Comparison of ENCODE assay signal across 9 cellular contexts in the genomic region with DNA sequence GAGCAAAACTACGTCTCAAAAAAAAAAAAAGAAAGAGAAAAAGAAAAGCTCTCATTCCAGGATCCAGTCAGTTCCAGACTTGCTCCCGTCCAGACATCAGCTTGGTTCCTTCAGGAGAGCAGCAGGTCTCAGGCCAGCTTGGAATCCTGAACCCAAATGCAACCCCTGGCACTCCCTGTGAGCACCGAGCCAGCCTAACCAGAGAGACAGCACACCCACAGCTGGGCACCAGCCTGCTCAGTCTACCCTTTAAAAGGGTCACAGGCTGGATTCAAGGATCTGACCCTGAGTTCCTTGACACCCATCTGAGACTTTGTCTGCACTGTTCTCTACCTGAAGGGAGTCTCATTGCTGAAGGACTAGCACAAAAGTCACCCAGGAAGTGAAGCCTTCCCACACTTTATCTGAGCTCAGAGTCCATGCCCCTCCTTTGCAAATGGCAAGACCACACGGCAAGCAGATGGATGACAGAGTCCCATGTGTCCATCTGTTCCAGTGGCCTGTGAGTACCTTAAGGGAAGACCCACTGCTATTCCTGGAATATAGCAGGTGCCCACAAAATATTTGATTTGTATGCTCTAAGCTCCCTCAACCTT. TPM values are rescaled to one million over a fixed set of nuclear protein-coding genes. Genes with fewer than 3 reads are reported as not detected.
DNase-seq lines count a peak whose midpoint lies in the region; TF ChIP-seq lines count a peak whose summit lies in the region.
"Had no signal": no experiment of that assay in that cellular context is flagged by ENCODE, and none has a peak within 500 bp of the region (broad histone marks: within the 10 kb centered on the region; RNA-seq: fewer than 3 reads in every experiment).

No MANE protein-coding gene starts in this region.

- H3K36me3 ChIP-seq in smooth muscle cell (ENCODE audit: low read depth), result no peaks in the 10 kb centered on the region

- H3F3A ChIP-seq in smooth muscle cell (ENCODE audit: low read depth), result no peaks in the 10 kb centered on the region

- peak overlapping the region; percentile 90 for H3K4me3 ChIP-seq in smooth muscle cell

- no peaks in the 10 kb centered on the region for H3K9me3 Mint-ChIP-seq in activated T-cell treated with anti-CD3 and anti-CD28 coated beads, Interleukin-2, amount 50 U/mL, for 24 hours
- no peaks in the 10 kb centered on the region for H3K9me3 Mint-ChIP-seq in activated CD4-positive, alpha-beta memory T cell treated with anti-CD3 and anti-CD28 coated beads for 36 hours
- H3K9me3 Mint-ChIP-seq in glutamatergic neuron (ENCODE audit: unreplicated experiment), result peaks cover 14% of the 10 kb centered on the region

- H3K27me3 Mint-ChIP-seq in activated T-cell treated with anti-CD3 and anti-CD28 coated beads, Interleukin-2, amount 50 U/mL, for 24 hours, result no peaks in the 10 kb centered on the region
- H3K27me3 Mint-ChIP-seq in activated CD4-positive, alpha-beta memory T cell treated with anti-CD3 and anti-CD28 coated beads for 36 hours, result no peaks in the 10 kb centered on the region
- H3K27me3 Mint-ChIP-seq in glutamatergic neuron (ENCODE audit: unreplicated experiment), result peaks cover 15% of the 10 kb centered on the region

- no peak overlapping the region for H3K9ac ChIP-seq in smooth muscle cell (ENCODE audit: low read depth)

- H3K4me1 ChIP-seq in smooth muscle cell (ENCODE audit: low read depth), result peaks cover 12% of the 10 kb centered on the region

- H3K4me1 Mint-ChIP-seq in activated T-cell treated with anti-CD3 and anti-CD28 coated beads, Interleukin-2, amount 50 U/mL, for 24 hours (ENCODE audit: low read depth), result peaks cover 43% of the 10 kb centered on the region
- peaks cover 31% of the 10 kb centered on the region for H3K4me1 Mint-ChIP-seq in activated CD4-positive, alpha-beta memory T cell treated with anti-CD3 and anti-CD28 coated beads for 36 hours (ENCODE audit: low read depth)
- H3K4me1 Mint-ChIP-seq in glutamatergic neuron (ENCODE audit: low read depth, unreplicated experiment), result peaks cover 49% of the 10 kb centered on the region

- peak overlapping the region; percentile 65 for H3K27ac Mint-ChIP-seq in activated T-cell treated with anti-CD3 and anti-CD28 coated beads, Interleukin-2, amount 50 U/mL, for 24 hours
- no peak overlapping the region for H3K27ac Mint-ChIP-seq in activated CD4-positive, alpha-beta memory T cell treated with anti-CD3 and anti-CD28 coated beads for 36 hours
- peak overlapping the region; percentile 82 for H3K27ac Mint-ChIP-seq in glutamatergic neuron (ENCODE audit: unreplicated experiment)

- 87% methylated on average over 4 of the region's 4 CpGs for WGBS in smooth muscle cell (ENCODE audit: low lambda C conversion rate)

- no peak overlapping the region for H3K4me2 ChIP-seq in smooth muscle cell

- H3K27me3 ChIP-seq in smooth muscle cell (ENCODE audit: low read depth), result no peaks in the 10 kb centered on the region

- peaks cover 16% of the 10 kb centered on the region for H4K20me1 ChIP-seq in smooth muscle cell (ENCODE audit: low read depth)

- peak overlapping the region; percentile 86 for H3K4me3 Mint-ChIP-seq in activated T-cell treated with anti-CD3 and anti-CD28 coated beads, Interleukin-2, amount 50 U/mL, for 24 hours
- peak overlapping the region; percentile 81 for H3K4me3 Mint-ChIP-seq in activated CD4-positive, alpha-beta memory T cell treated with anti-CD3 and anti-CD28 coated beads for 36 hours
- H3K4me3 Mint-ChIP-seq in glutamatergic neuron (ENCODE audit: unreplicated experiment), result peak overlapping the region; percentile 96

- no peak for TF ChIP-seq CTCF in glutamatergic neuron (IDR thresholded peaks at IDR 0.05; ENCODE audit: partially characterized antibody, unreplicated experiment)
- TF ChIP-seq CTCF in smooth muscle cell (IDR thresholded peaks at IDR 0.05; ENCODE audit: borderline replicate concordance, insufficient read depth, poor library complexity, severe bottlenecking), result no peak

- intact Hi-C loops in activated CD4-positive, alpha-beta memory T cell treated with anti-CD3 and anti-CD28 coated beads for 36 hours (cut with micrococcal nuclease), result loop anchor here (2.0 to 5.0 kb wide), 2 partner anchors 343 to 548 kb away; partner anchors contain the start of genes CEP89 and FAAP24

- H3K9me3 ChIP-seq in smooth muscle cell (replicated peaks; ENCODE audit: low read depth), result no peaks in the 10 kb centered on the region

- DNase-seq in activated T-cell treated with anti-CD3 and anti-CD28 coated beads, Interleukin-2, amount 50 U/mL, for 24 hours, result no peak
- DNase-seq in activated T-cell treated with anti-CD3 and anti-CD28 coated beads, Interleukin-2, amount 50 U/mL, for 48 hours, result no peak
- DNase-seq in activated CD4-positive, alpha-beta memory T cell treated with anti-CD3 and anti-CD28 coated beads for 36 hours, result no peak
- no peak for DNase-seq in glutamatergic neuron
- DNase-seq in smooth muscle cell (lab: John Stamatoyannopoulos, UW; ENCODE audit: unreplicated experiment), result no peak
- DNase-seq in SHP77 (lab: John Stamatoyannopoulos, UW), result no peak
- DNase-seq in NCI-H1436 (lab: John Stamatoyannopoulos, UW), result no peak
- DNase-seq in medulla oblongata (ENCODE audit: extremely low spot score), result no peak
- DNase-seq: activated effector memory CD4-positive, alpha-beta T cell treated with Interleukin-2 at 50 U/mL for 16 hours had no signal

- H3K27ac ChIP-seq in smooth muscle cell (ENCODE audit: low read depth), result no peak overlapping the region

- POLR2A ChIA-PET in activated CD4-positive, alpha-beta memory T cell treated with anti-CD3 and anti-CD28 coated beads for 36 hours (lab: Charles Lee), result no interaction called here

- H2AFZ ChIP-seq in smooth muscle cell (ENCODE audit: low read depth), result no peak overlapping the region

- H3K79me2 ChIP-seq in smooth muscle cell (ENCODE audit: low read depth), result no peaks in the 10 kb centered on the region

- H3K36me3 Mint-ChIP-seq in activated T-cell treated with anti-CD3 and anti-CD28 coated beads, Interleukin-2, amount 50 U/mL, for 24 hours (ENCODE audit: low read depth), result peaks cover 2% of the 10 kb centered on the region
- H3K36me3 Mint-ChIP-seq in activated CD4-positive, alpha-beta memory T cell treated with anti-CD3 and anti-CD28 coated beads for 36 hours, result no peaks in the 10 kb centered on the region
- no peaks in the 10 kb centered on the region for H3K36me3 Mint-ChIP-seq in glutamatergic neuron (ENCODE audit: unreplicated experiment)

- CTCF ChIA-PET in activated CD4-positive, alpha-beta memory T cell treated with anti-CD3 and anti-CD28 coated beads for 36 hours (lab: Charles Lee), result interaction anchor here (0.7 kb wide), 1 partner anchor 104 kb away, joined by 3 read pairs; no protein-coding TSS in a partner anchor

RNA-seq across cellular contexts. Expression of gene PEPD, which starts 1.4 kb away (rescaled TPM):
- total RNA-seq in activated CD4-positive, alpha-beta memory T cell treated with anti-CD3 and anti-CD28 coated beads for 36 hours, result 10 to 100 TPM; 29.3 to 30.6 TPM
- total RNA-seq in glutamatergic neuron (ENCODE audit: unreplicated experiment) (93.3 TPM), smooth muscle cell (53.0 and 57.2 TPM in 2 replicates)
- polyA plus RNA-seq in smooth muscle cell, result 53.8 and 70.4 TPM in 2 replicates
